1 cellular context compared by ENCODE assay signal in genomic region chr2:206328979-206329378, GRCh38.
TF ChIP-seq lines count a peak whose summit lies in the region.

No MANE protein-coding gene starts in this region.

TF ChIP-seq in H1, 55 proteins besides CTCF, POLR2A, EP300 and RAD21 (continued from another document):
- TF ChIP-seq CTBP2 (IDR thresholded peaks at IDR 0.05; ENCODE audit: borderline replicate concordance, insufficient read depth, insufficient read length, low read length), result no peak
- no peak for TF ChIP-seq TAF1 (IDR thresholded peaks at IDR 0.05; ENCODE audit: low read depth, low read length)
- no peak for TF ChIP-seq RFX5 (IDR thresholded peaks at IDR 0.05; ENCODE audit: borderline replicate concordance, low read depth, low read length)
